15 cellular contexts compared by ENCODE assay signal in the genomic region with DNA sequence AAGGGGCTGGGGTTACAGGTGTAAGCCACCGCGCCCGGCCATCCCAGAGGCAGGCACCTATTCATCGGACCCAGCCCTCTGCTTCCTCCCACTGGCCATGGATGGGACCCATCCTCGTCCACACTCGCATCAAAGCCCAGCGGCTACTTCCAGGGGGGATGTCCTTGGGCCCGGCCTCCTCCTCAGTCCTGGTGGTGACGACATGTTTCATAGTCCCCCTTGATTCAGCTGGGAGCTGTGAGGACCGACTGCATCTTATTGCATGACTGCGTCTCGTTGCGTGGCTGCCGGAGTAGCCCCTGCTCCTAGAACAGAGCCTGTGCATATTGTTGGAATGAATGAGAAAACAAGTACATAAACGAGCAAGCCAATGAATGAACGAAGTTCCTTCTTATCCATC. TPM values are rescaled to one million over a fixed set of nuclear protein-coding genes. Genes with fewer than 3 reads are reported as not detected.
DNase-seq lines count a peak whose midpoint lies in the region; TF ChIP-seq lines count a peak whose summit lies in the region.
"Had no signal": no experiment of that assay in that cellular context is flagged by ENCODE, and none has a peak within 500 bp of the region (broad histone marks: within the 10 kb centered on the region; RNA-seq: fewer than 3 reads in every experiment).

No MANE protein-coding gene starts in this region.

- TF ChIP-seq RAD21 in neural cell (conservative IDR thresholded peaks at IDR 0.05), result no peak

- H3K9me3 ChIP-seq in SK-N-MC (ENCODE audit: low read depth, low read length), result no peaks in the 10 kb centered on the region
- no peaks in the 10 kb centered on the region for H3K9me3 ChIP-seq in esophagus muscularis mucosa
- no peaks in the 10 kb centered on the region for H3K9me3 ChIP-seq in neural cell (ENCODE audit: low read length)

- H4K20me1 ChIP-seq in neural cell (ENCODE audit: insufficient read depth), result peaks cover 6% of the 10 kb centered on the region

- no peaks in the 10 kb centered on the region for H3K27me3 Mint-ChIP-seq in type B pancreatic cell
- H3K27me3 Mint-ChIP-seq: CD4-positive, alpha-beta memory T cell had no signal

- 66% methylated on average over 16 of the region's 16 CpGs for WGBS in esophagus muscularis mucosa

- TF ChIP-seq EP300 in esophagus muscularis mucosa (IDR thresholded peaks at IDR 0.05) (no peak), neural cell (conservative IDR thresholded peaks at IDR 0.05; ENCODE audit: poor library complexity, severe bottlenecking) (no peak)

- peaks cover 36% of the 10 kb centered on the region for H3K4me1 Mint-ChIP-seq in type B pancreatic cell (ENCODE audit: unreplicated experiment)

- no peak overlapping the region for H3K4me3 Mint-ChIP-seq in type B pancreatic cell
- H3K4me3 Mint-ChIP-seq: CD4-positive, alpha-beta memory T cell had no signal

- H3K27ac ChIP-seq in SK-N-MC, result peak overlapping the region; percentile 42; the same call in 1 of the 2 replicates
- H3K27ac ChIP-seq in esophagus muscularis mucosa (replicated peaks in 1 of 4), result peak overlapping the region; percentile 95 to 97 (median 96)
- H3K27ac ChIP-seq in neural cell (ENCODE audit: low read length), result peak overlapping the region; percentile 65

- H3K4me2 ChIP-seq in neural cell (ENCODE audit: low read length), result no peak overlapping the region

- no peaks in the 10 kb centered on the region for H3F3A ChIP-seq in neural cell (ENCODE audit: insufficient read depth, low read length, poor library complexity, severe bottlenecking)

- peak overlapping the region; percentile 51 for H3K27ac Mint-ChIP-seq in type B pancreatic cell
- H3K27ac Mint-ChIP-seq: CD4-positive, alpha-beta memory T cell had no signal

- no peaks in the 10 kb centered on the region for H3K27me3 ChIP-seq in esophagus muscularis mucosa
- H3K27me3 ChIP-seq in neural cell (ENCODE audit: insufficient read depth, low read depth, low read length), result no peaks in the 10 kb centered on the region

- no peak overlapping the region for H3K9ac ChIP-seq in SK-N-MC (ENCODE audit: insufficient read length)
- peak overlapping the region; percentile 57 for H3K9ac ChIP-seq in neural cell (ENCODE audit: low read length)

- H3K4me3 ChIP-seq in SK-N-MC (no peak overlapping the region), esophagus muscularis mucosa (peak overlapping the region; percentile 32 to 67 (median 58)), neural cell (ENCODE audit: low read length) (peak overlapping the region; percentile 53)

- intact Hi-C loops in esophagus muscularis mucosa (cut with DNase I), result no loop called here

- no peak overlapping the region for H2AFZ ChIP-seq in neural cell (ENCODE audit: low read depth, low read length)

- no peak for TF ChIP-seq POLR2A in esophagus muscularis mucosa (IDR thresholded peaks at IDR 0.05; ENCODE audit: low read depth)

- peaks cover 33 to 100% (median 97%) of the 10 kb centered on the region in 4 donors for H3K4me1 ChIP-seq in esophagus muscularis mucosa

- DNase-seq in SK-N-MC (ENCODE audit: low read depth, low spot score) (no peak), esophagus muscularis mucosa (ENCODE audit: extremely low spot score) (no peak), type B pancreatic cell (ENCODE audit: extremely low spot score, unreplicated experiment) (peak; percentile 61), GOT3 (lab: John Stamatoyannopoulos, UW) (no peak), hippocampal formation (lab: John Stamatoyannopoulos, UW) (no peak), NCI-H524 (lab: John Stamatoyannopoulos, UW) (no peak), NOMO-1 treated with DMSO at 0.1 percent for 48 hours (lab: John Stamatoyannopoulos, UW; ENCODE audit: unreplicated experiment) (no peak)
- DNase-seq: activated CD4-positive, CD25-positive, alpha-beta regulatory T cell treated with anti-CD3 and anti-CD28 coated beads, Interleukin-2, amount 50 U/mL, for 72 hours; CD4-positive, alpha-beta memory T cell; effector CD4-positive, alpha-beta T cell; NCI-H1417; NCI-H446; PC-3; stimulated activated CD4-positive, alpha-beta T cell treated with anti-CD3 and anti-CD28 coated beads, Interleukin-2, amount 100 ng/mL, for 48 hours had no signal

- TF ChIP-seq CTCF in esophagus muscularis mucosa (IDR thresholded peaks at IDR 0.05) (no peak), neural cell (IDR thresholded peaks at IDR 0.05; ENCODE audit: poor library complexity, severe bottlenecking) (no peak), type B pancreatic cell (conservative IDR thresholded peaks at IDR 0.05) (peak; percentile 22)

- no peaks in the 10 kb centered on the region for H3K36me3 Mint-ChIP-seq in type B pancreatic cell
- H3K36me3 Mint-ChIP-seq: CD4-positive, alpha-beta memory T cell had no signal

- no peaks in the 10 kb centered on the region for H3K9me2 ChIP-seq in neural cell (ENCODE audit: insufficient read depth, low read length)

- no peaks in the 10 kb centered on the region for H3K9me3 Mint-ChIP-seq in type B pancreatic cell
- H3K9me3 Mint-ChIP-seq: CD4-positive, alpha-beta memory T cell had no signal

- H3K36me3 ChIP-seq in SK-N-MC (ENCODE audit: insufficient read depth, low read length), result no peaks in the 10 kb centered on the region; the same call in 1 of the 2 replicates
- H3K36me3 ChIP-seq in esophagus muscularis mucosa, result no peaks in the 10 kb centered on the region
- no peaks in the 10 kb centered on the region for H3K36me3 ChIP-seq in neural cell (ENCODE audit: insufficient read depth, low read length)

- H3K79me2 ChIP-seq in neural cell (replicated peaks; ENCODE audit: insufficient read depth, low read length), result peaks cover 35% of the 10 kb centered on the region

TF ChIP-seq in neural cell, 6 proteins besides CTCF, POLR2A, EP300 and RAD21:
- TF ChIP-seq, protein P1, sequence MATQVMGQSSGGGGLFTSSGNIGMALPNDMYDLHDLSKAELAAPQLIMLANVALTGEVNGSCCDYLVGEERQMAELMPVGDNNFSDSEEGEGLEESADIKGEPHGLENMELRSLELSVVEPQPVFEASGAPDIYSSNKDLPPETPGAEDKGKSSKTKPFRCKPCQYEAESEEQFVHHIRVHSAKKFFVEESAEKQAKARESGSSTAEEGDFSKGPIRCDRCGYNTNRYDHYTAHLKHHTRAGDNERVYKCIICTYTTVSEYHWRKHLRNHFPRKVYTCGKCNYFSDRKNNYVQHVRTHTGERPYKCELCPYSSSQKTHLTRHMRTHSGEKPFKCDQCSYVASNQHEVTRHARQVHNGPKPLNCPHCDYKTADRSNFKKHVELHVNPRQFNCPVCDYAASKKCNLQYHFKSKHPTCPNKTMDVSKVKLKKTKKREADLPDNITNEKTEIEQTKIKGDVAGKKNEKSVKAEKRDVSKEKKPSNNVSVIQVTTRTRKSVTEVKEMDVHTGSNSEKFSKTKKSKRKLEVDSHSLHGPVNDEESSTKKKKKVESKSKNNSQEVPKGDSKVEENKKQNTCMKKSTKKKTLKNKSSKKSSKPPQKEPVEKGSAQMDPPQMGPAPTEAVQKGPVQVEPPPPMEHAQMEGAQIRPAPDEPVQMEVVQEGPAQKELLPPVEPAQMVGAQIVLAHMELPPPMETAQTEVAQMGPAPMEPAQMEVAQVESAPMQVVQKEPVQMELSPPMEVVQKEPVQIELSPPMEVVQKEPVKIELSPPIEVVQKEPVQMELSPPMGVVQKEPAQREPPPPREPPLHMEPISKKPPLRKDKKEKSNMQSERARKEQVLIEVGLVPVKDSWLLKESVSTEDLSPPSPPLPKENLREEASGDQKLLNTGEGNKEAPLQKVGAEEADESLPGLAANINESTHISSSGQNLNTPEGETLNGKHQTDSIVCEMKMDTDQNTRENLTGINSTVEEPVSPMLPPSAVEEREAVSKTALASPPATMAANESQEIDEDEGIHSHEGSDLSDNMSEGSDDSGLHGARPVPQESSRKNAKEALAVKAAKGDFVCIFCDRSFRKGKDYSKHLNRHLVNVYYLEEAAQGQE (IDR thresholded peaks at IDR 0.05; ENCODE audit: borderline replicate concordance), result no peak
- TF ChIP-seq TAF1 (IDR thresholded peaks at IDR 0.05; ENCODE audit: low read depth) (no peak), SMC3 (conservative IDR thresholded peaks at IDR 0.05; ENCODE audit: poor library complexity) (no peak), EZH2 (IDR thresholded peaks at IDR 0.05; ENCODE audit: borderline replicate concordance, insufficient read depth, low read length, poor library complexity, severe bottlenecking) (no peak), POLR2AphosphoS5 (IDR thresholded peaks at IDR 0.05) (no peak), MXI1 (conservative IDR thresholded peaks at IDR 0.05; ENCODE audit: poor library complexity, severe bottlenecking) (no peak)

RNA-seq across cellular contexts. Expression of a gene that starts 12.8 kb away (rescaled TPM):
- total RNA-seq in esophagus muscularis mucosa (100 to 1,000 TPM; 100 to 206 (median 122) TPM), type B pancreatic cell (ENCODE audit: low replicate concordance) (22.2 and 32.8 TPM in 2 replicates)
- polyA plus RNA-seq in neural cell, result 73.3 and 82.1 TPM in 2 replicates
- 135 and 153 TPM in 2 replicates for polyA minus RNA-seq in neural cell
- polyA plus RNA-seq: CD4-positive, alpha-beta memory T cell had no signal

Comparison
In these comparisons a context has a peak if more than half of its experiments do, and no peak if none do; other contexts are left out.
1. H3K27ac ChIP-seq: peak in every context shown above with its lines; median percentile 96 in esophagus muscularis mucosa; 65 in neural cell; 42 in SK-N-MC.